ENCODE assay signal across 2 cellular contexts in the genomic region with DNA sequence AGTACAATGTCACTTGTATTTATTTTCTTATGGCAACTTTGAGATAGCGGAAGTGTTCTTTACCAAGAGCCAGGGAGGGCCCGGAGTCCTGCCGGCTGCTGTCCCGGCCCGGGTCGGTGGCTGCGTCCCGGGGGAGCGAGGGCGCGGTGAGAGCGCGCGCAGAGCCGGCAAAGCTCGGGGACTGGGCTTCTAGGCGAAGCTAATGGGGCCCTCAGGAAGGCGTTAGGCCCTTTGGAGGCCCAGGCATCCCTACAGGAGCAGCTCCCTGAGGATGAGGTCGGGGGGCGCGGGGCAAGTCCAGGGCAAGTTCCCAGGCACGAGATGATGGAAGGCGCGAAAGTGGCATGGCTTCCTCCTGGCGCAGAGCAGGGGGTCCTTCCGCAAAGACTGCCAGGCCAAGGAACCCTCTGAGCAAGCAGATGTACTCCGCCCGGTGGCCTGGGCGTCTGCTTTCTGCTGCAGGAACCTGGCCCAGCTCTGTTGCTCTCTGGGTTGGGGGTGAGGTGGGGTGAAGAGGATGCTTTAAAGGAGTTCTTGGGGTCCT.
TF ChIP-seq lines count a peak whose summit lies in the region.

No MANE protein-coding gene starts in this region.

TF ChIP-seq in IMR-90, 13 proteins besides CTCF, POLR2A, EP300 and RAD21 (continued from another document):
- no peak for TF ChIP-seq BHLHE40 (IDR thresholded peaks at IDR 0.05; ENCODE audit: low read depth, low read length)
- TF ChIP-seq, protein P1, sequence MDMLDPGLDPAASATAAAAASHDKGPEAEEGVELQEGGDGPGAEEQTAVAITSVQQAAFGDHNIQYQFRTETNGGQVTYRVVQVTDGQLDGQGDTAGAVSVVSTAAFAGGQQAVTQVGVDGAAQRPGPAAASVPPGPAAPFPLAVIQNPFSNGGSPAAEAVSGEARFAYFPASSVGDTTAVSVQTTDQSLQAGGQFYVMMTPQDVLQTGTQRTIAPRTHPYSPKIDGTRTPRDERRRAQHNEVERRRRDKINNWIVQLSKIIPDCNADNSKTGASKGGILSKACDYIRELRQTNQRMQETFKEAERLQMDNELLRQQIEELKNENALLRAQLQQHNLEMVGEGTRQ (IDR thresholded peaks at IDR 0.05; ENCODE audit: low read depth, low read length) = no peak

TF ChIP-seq in liver, 16 proteins besides CTCF, POLR2A, EP300 and RAD21:
- TF ChIP-seq, protein P2, sequence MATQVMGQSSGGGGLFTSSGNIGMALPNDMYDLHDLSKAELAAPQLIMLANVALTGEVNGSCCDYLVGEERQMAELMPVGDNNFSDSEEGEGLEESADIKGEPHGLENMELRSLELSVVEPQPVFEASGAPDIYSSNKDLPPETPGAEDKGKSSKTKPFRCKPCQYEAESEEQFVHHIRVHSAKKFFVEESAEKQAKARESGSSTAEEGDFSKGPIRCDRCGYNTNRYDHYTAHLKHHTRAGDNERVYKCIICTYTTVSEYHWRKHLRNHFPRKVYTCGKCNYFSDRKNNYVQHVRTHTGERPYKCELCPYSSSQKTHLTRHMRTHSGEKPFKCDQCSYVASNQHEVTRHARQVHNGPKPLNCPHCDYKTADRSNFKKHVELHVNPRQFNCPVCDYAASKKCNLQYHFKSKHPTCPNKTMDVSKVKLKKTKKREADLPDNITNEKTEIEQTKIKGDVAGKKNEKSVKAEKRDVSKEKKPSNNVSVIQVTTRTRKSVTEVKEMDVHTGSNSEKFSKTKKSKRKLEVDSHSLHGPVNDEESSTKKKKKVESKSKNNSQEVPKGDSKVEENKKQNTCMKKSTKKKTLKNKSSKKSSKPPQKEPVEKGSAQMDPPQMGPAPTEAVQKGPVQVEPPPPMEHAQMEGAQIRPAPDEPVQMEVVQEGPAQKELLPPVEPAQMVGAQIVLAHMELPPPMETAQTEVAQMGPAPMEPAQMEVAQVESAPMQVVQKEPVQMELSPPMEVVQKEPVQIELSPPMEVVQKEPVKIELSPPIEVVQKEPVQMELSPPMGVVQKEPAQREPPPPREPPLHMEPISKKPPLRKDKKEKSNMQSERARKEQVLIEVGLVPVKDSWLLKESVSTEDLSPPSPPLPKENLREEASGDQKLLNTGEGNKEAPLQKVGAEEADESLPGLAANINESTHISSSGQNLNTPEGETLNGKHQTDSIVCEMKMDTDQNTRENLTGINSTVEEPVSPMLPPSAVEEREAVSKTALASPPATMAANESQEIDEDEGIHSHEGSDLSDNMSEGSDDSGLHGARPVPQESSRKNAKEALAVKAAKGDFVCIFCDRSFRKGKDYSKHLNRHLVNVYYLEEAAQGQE (IDR thresholded peaks at IDR 0.05) = no peak
- TF ChIP-seq FOXA2 (IDR thresholded peaks at IDR 0.05) = no peak
- no peak for TF ChIP-seq EGR1 (IDR thresholded peaks at IDR 0.05; ENCODE audit: low read depth in 2 of 2)
- TF ChIP-seq HNF4A (conservative IDR thresholded peaks at IDR 0.05) = no peak
- no peak for TF ChIP-seq YY1 (IDR thresholded peaks at IDR 0.05)
- TF ChIP-seq, protein P3, sequence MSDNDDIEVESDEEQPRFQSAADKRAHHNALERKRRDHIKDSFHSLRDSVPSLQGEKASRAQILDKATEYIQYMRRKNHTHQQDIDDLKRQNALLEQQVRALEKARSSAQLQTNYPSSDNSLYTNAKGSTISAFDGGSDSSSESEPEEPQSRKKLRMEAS (IDR thresholded peaks at IDR 0.05) = no peak
